8 cellular contexts compared by ENCODE assay signal in genomic region chr6:112311950-112312547, GRCh38. TPM values are rescaled to one million over a fixed set of nuclear protein-coding genes. Genes with fewer than 3 reads are reported as not detected.
DNase-seq lines count a peak whose midpoint lies in the region; ATAC-seq, FAIRE-seq and TF ChIP-seq lines count a peak whose summit lies in the region.

No MANE protein-coding gene starts in this region.

- no peaks in the 10 kb centered on the region for H3K4me1 Mint-ChIP-seq in natural killer cell
- H3K4me1 Mint-ChIP-seq in natural killer cell treated with Interleukin-12 subunit alpha and Interleukin-12 subunit beta and Interleukin-15 and Interleukin-18, amount 100 ng/mL, for 72 hours (ENCODE audit: low read depth in 2 of 2) = no peaks in the 10 kb centered on the region

- DNase-seq in natural killer cell (no peak), NCI-H2171 (lab: John Stamatoyannopoulos, UW) (peak; percentile 9), cerebellum (ENCODE audit: low spot score) (peak; percentile 18), mucosa of descending colon (no peak), H54 (ENCODE audit: insufficient read length, low spot score) (no peak)
- no peak for DNase-seq in natural killer cell treated with Interleukin-12 subunit alpha and Interleukin-12 subunit beta and Interleukin-15 and Interleukin-18, amount 100 ng/mL, for 72 hours (ENCODE audit: low spot score)

- no peaks in the 10 kb centered on the region for H3K4me1 ChIP-seq in mucosa of descending colon (ENCODE audit: low read depth)

- no peak overlapping the region for H3K27ac Mint-ChIP-seq in natural killer cell
- H3K27ac Mint-ChIP-seq in natural killer cell treated with Interleukin-12 subunit alpha and Interleukin-12 subunit beta and Interleukin-15 and Interleukin-18, amount 100 ng/mL, for 72 hours = no peak overlapping the region

- no peak for TF ChIP-seq POLR2A in H54 (IDR thresholded peaks at IDR 0.05; ENCODE audit: low read depth, low read length)

- H3K4me3 Mint-ChIP-seq in natural killer cell = no peak overlapping the region
- H3K4me3 Mint-ChIP-seq in natural killer cell treated with Interleukin-12 subunit alpha and Interleukin-12 subunit beta and Interleukin-15 and Interleukin-18, amount 100 ng/mL, for 72 hours = no peak overlapping the region

- TF ChIP-seq CTCF in natural killer cell (IDR thresholded peaks at IDR 0.05) (peak; percentile 78), mucosa of descending colon (IDR thresholded peaks at IDR 0.05) (peak; percentile 24)

- intact Hi-C loops in natural killer cell (cut with micrococcal nuclease) = loop anchor here (1.0 kb wide), 1 partner anchor 132 kb away; no protein-coding TSS in a partner anchor
- intact Hi-C loops in mucosa of descending colon (cut with DNase I, micrococcal nuclease) = loop anchor here in 1 of 2 donors (5.0 kb wide), 1 partner anchor 130 kb away; no protein-coding TSS in a partner anchor

- H3K9me3 Mint-ChIP-seq in natural killer cell = no peaks in the 10 kb centered on the region
- no peaks in the 10 kb centered on the region for H3K9me3 Mint-ChIP-seq in natural killer cell treated with Interleukin-12 subunit alpha and Interleukin-12 subunit beta and Interleukin-15 and Interleukin-18, amount 100 ng/mL, for 72 hours

- H3K36me3 Mint-ChIP-seq in natural killer cell = no peaks in the 10 kb centered on the region
- no peaks in the 10 kb centered on the region for H3K36me3 Mint-ChIP-seq in natural killer cell treated with Interleukin-12 subunit alpha and Interleukin-12 subunit beta and Interleukin-15 and Interleukin-18, amount 100 ng/mL, for 72 hours

- FAIRE-seq in H54 (lab: Jason Lieb, UNC) = no peak

- no peak overlapping the region for H3K4me3 ChIP-seq in mucosa of descending colon

- H3K36me3 ChIP-seq in mucosa of descending colon (ENCODE audit: low read depth) = no peaks in the 10 kb centered on the region

- peak in 2 of 3 donors; percentile 36 to 54 for ATAC-seq in natural killer cell
- no peak for ATAC-seq in natural killer cell treated with Interleukin-12 subunit alpha and Interleukin-12 subunit beta and Interleukin-15 and Interleukin-18, amount 100 ng/mL, for 72 hours
- no peak for ATAC-seq in mucosa of descending colon
- ATAC-seq in HG02852 (IDR thresholded peaks at IDR 0.05; ENCODE audit: unreplicated experiment) = no peak
- no peak for ATAC-seq in HG03520 (IDR thresholded peaks at IDR 0.05; ENCODE audit: unreplicated experiment)

- peaks cover 30 to 50% of the 10 kb centered on the region in 2 donors for H3K27me3 Mint-ChIP-seq in natural killer cell (ENCODE audit: low read depth in 2 of 2)
- H3K27me3 Mint-ChIP-seq in natural killer cell treated with Interleukin-12 subunit alpha and Interleukin-12 subunit beta and Interleukin-15 and Interleukin-18, amount 100 ng/mL, for 72 hours = peaks cover 34 to 46% of the 10 kb centered on the region in 2 donors

- no peaks in the 10 kb centered on the region for H3K9me3 ChIP-seq in mucosa of descending colon

RNA-seq across cellular contexts. Expression of gene RFPL4B, which starts 35.1 kb away (rescaled TPM):
- total RNA-seq in natural killer cell (not detected), cerebellum (not detected), mucosa of descending colon (not detected)
- not detected for total RNA-seq in natural killer cell treated with Interleukin-12 subunit alpha and Interleukin-12 subunit beta and Interleukin-15 and Interleukin-18, amount 100 ng/mL, for 72 hours

RNA-seq across cellular contexts. Expression of gene LAMA4, which starts 57.7 kb away (rescaled TPM):
- total RNA-seq in natural killer cell (not detected), cerebellum (65.4 TPM), mucosa of descending colon (100 to 1,000 TPM in 1 of 3 donors, 10 to 100 TPM in 2; 15.9 to 101 (median 37.0) TPM)
- total RNA-seq in natural killer cell treated with Interleukin-12 subunit alpha and Interleukin-12 subunit beta and Interleukin-15 and Interleukin-18, amount 100 ng/mL, for 72 hours = not detected

Comparison
In these comparisons a context has a peak if more than half of its experiments do, and no peak if none do; other contexts are left out.
1. ATAC-seq: peak in natural killer cell (2 of 3); none in natural killer cell treated with Interleukin-12 subunit alpha and Interleukin-12 subunit beta and Interleukin-15 and Interleukin-18, amount 100 ng/mL, for 72 hours (0 of 2), mucosa of descending colon (single experiment), HG02852 (single experiment) and HG03520 (single experiment).
2. DNase-seq: peak in NCI-H2171 (single experiment) and cerebellum (single experiment); none in natural killer cell (single experiment), natural killer cell treated with Interleukin-12 subunit alpha and Interleukin-12 subunit beta and Interleukin-15 and Interleukin-18, amount 100 ng/mL, for 72 hours (single experiment), mucosa of descending colon (0 of 3) and H54 (single experiment).
3. RNA of gene LAMA4, which starts 57.7 kb away (total RNA-seq): 65.4 TPM in cerebellum (single experiment) and 15.9 to 101 TPM in mucosa of descending colon; not detected in natural killer cell and not detected in natural killer cell treated with Interleukin-12 subunit alpha and Interleukin-12 subunit beta and Interleukin-15 and Interleukin-18, amount 100 ng/mL, for 72 hours; every median in the first group is over 10 times any median in the second.